In genomic region chr19:2338055-2338615, GRCh38 we compare ENCODE assay signal across 25 cellular contexts. TPM values are rescaled to one million over a fixed set of nuclear protein-coding genes. Genes with fewer than 3 reads are reported as not detected.
DNase-seq lines count a peak whose midpoint lies in the region; ATAC-seq and TF ChIP-seq lines count a peak whose summit lies in the region.
"Had no signal": no experiment of that assay in that cellular context is flagged by ENCODE, and none has a peak within 500 bp of the region (broad histone marks: within the 10 kb centered on the region; RNA-seq: fewer than 3 reads in every experiment).

No MANE protein-coding gene starts in this region.

- DNase-seq in Panc1 (ENCODE audit: low read depth, low spot score), result no peak
- DNase-seq in endodermal cell, result no peak
- no peak for DNase-seq in NCI-H187 treated with DMSO at 0.1 percent for 48 hours (lab: John Stamatoyannopoulos, UW)
- no peak for DNase-seq in MG63
- no peak for DNase-seq in NCI-H69 (lab: John Stamatoyannopoulos, UW)
- DNase-seq: CD4-positive, alpha-beta T cell; Karpas-422; NCI-H1092 treated with DMSO at 0.1 percent for 48 hours; NCI-H146; NCI-H2029; NCI-H526 treated with DMSO at 0.1 percent for 48 hours; Peyer's patch; SW 1271 had no signal

- H3K27me3 ChIP-seq in BLaER1 (no peaks in the 10 kb centered on the region), Panc1 (ENCODE audit: control insufficient read depth, insufficient read depth, low read length) (no peaks in the 10 kb centered on the region), endodermal cell (ENCODE audit: control insufficient read depth, insufficient read depth, low read length, poor library complexity, severe bottlenecking) (no peaks in the 10 kb centered on the region), MG63 (no peaks in the 10 kb centered on the region)
- H3K27me3 ChIP-seq: Peyer's patch had no signal

- no peak for TF ChIP-seq CTCF in Panc1 (IDR thresholded peaks at IDR 0.05)
- no peak for TF ChIP-seq CTCF in endodermal cell (conservative IDR thresholded peaks at IDR 0.05)
- no peak for TF ChIP-seq CTCF in nephron (IDR thresholded peaks at IDR 0.05; ENCODE audit: unreplicated experiment in 3 of 3)

- H3K36me3 ChIP-seq in BLaER1 (peaks cover 64% of the 10 kb centered on the region), Panc1 (ENCODE audit: control insufficient read depth, insufficient read depth, low read length) (no peaks in the 10 kb centered on the region), endodermal cell (ENCODE audit: control insufficient read depth, insufficient read depth, low read length) (peaks cover 22% of the 10 kb centered on the region), MG63 (no peaks in the 10 kb centered on the region; the same call in 1 of the 2 replicates)

- peak overlapping the region; percentile 77 for H3K27ac ChIP-seq in BLaER1
- H3K27ac ChIP-seq in Panc1 (ENCODE audit: low read length), result no peak overlapping the region
- peak overlapping the region; percentile 89 for H3K27ac ChIP-seq in endodermal cell (ENCODE audit: low read depth, low read length)
- H3K27ac ChIP-seq: HL-60, Peyer's patch had no signal

- in situ Hi-C loops in Panc1 (cut with HindIII; ENCODE audit: low pct_unique_long_range_greater_than_20kb, low sequenced_read_pairs), result no loop called here

- H3K9me3 ChIP-seq in BLaER1 (no peaks in the 10 kb centered on the region), Panc1 (ENCODE audit: control insufficient read depth, insufficient read depth, low read depth, low read length) (no peaks in the 10 kb centered on the region), endodermal cell (ENCODE audit: control insufficient read depth, low read length) (no peaks in the 10 kb centered on the region), MG63 (no peaks in the 10 kb centered on the region)
- H3K9me3 ChIP-seq: HAP-1, Peyer's patch, SK-N-SH had no signal

- peak overlapping the region; percentile 65 for H3K9ac ChIP-seq in BLaER1
- no peak overlapping the region for H3K9ac ChIP-seq in endodermal cell (ENCODE audit: extremely low read depth, low read length, poor library complexity, severe bottlenecking)
- H3K9ac ChIP-seq: SK-N-SH had no signal

- H3K27ac Mint-ChIP-seq in endodermal cell (no peak overlapping the region), nephron (peak overlapping the region in 2 of 3 experiments; percentile 17 to 49)
- H3K27ac Mint-ChIP-seq: CD4-positive, alpha-beta T cell; GM23338; HFFc6 had no signal

- no peaks in the 10 kb centered on the region for H3K27me3 Mint-ChIP-seq in endodermal cell (ENCODE audit: insufficient read depth)
- H3K27me3 Mint-ChIP-seq in nephron (ENCODE audit: low read depth), result no peaks in the 10 kb centered on the region
- H3K27me3 Mint-ChIP-seq: CD4-positive, alpha-beta T cell had no signal

- no peak for ATAC-seq in Panc1
- ATAC-seq in GM21528 (IDR thresholded peaks at IDR 0.05; ENCODE audit: low FRiP score, unreplicated experiment), result no peak

- WGBS in endodermal cell (ENCODE audit: insufficient coverage in 1 of 2, insufficient read length in 1 of 2), 2 experiments, result 95 to 98% methylated on average over 18 to 21 of the region's 21 CpGs

- TSS peak; percentile 43 for BruUV-seq in Panc1 (replicated peaks; lab: Mats Ljungman, UMichigan)

- H3K4me3 ChIP-seq in BLaER1 (no peak overlapping the region), Panc1 (ENCODE audit: low read depth in 2 of 2, low read length in 2 of 2) (no peak overlapping the region), endodermal cell (ENCODE audit: low read length) (no peak overlapping the region), MG63 (no peak overlapping the region)
- H3K4me3 ChIP-seq: GM23338, HAP-1, Peyer's patch had no signal

- POLR2A ChIA-PET in Panc1 (lab: Charles Lee), result no interaction called here

- intact Hi-C loops in Panc1 (cut with micrococcal nuclease; ENCODE audit: unreplicated experiment), result no loop called here

- no peaks in the 10 kb centered on the region for H3K4me1 Mint-ChIP-seq in endodermal cell
- peaks cover 30% of the 10 kb centered on the region for H3K4me1 Mint-ChIP-seq in nephron

- peaks cover 86% of the 10 kb centered on the region for H3K4me1 ChIP-seq in BLaER1
- no peaks in the 10 kb centered on the region for H3K4me1 ChIP-seq in Panc1 (ENCODE audit: control insufficient read depth, insufficient read depth, low read length)
- no peaks in the 10 kb centered on the region for H3K4me1 ChIP-seq in endodermal cell (ENCODE audit: control insufficient read depth, insufficient read depth, low read length)
- H3K4me1 ChIP-seq: HAP-1 had no signal

- H3K4me2 ChIP-seq in BLaER1, result peak overlapping the region; percentile 90
- H3K4me2 ChIP-seq: GM23338, SK-N-SH had no signal

- peaks cover 23% of the 10 kb centered on the region for H3K36me3 Mint-ChIP-seq in endodermal cell (ENCODE audit: low read depth)
- H3K36me3 Mint-ChIP-seq in nephron (ENCODE audit: low read depth), result no peaks in the 10 kb centered on the region

- H3K9me3 Mint-ChIP-seq in endodermal cell, result peaks cover 8% of the 10 kb centered on the region
- no peaks in the 10 kb centered on the region for H3K9me3 Mint-ChIP-seq in nephron
- H3K9me3 Mint-ChIP-seq: CD4-positive, alpha-beta T cell had no signal

- CTCF ChIA-PET in Panc1 (lab: Charles Lee), result no interaction called here

- peaks cover 83% of the 10 kb centered on the region for H4K20me1 ChIP-seq in BLaER1

- H3K4me3 Mint-ChIP-seq in endodermal cell (no peak overlapping the region), nephron (no peak overlapping the region)
- H3K4me3 Mint-ChIP-seq: CD4-positive, alpha-beta T cell; GM23338; HFFc6 had no signal

RNA-seq across cellular contexts. Expression of gene SPPL2B, which starts 9.7 kb away (rescaled TPM):
- total RNA-seq in Panc1 (2021; ENCODE audit: unreplicated experiment), result 76.0 TPM
- 96.3 TPM for polyA plus RNA-seq in Panc1 (2012; ENCODE audit: insufficient read length)
- total RNA-seq in endodermal cell, result 100 to 1,000 TPM; 115 to 118 TPM
- polyA plus RNA-seq in endodermal cell (2013, experiment 1 of 2), result 88.6 TPM
- polyA plus RNA-seq in endodermal cell (2013, experiment 2 of 2), result 73.4 TPM
- total RNA-seq in MG63 (2014; rRNA removed; shearing (Covaris generic); ENCODE audit: low replicate concordance), result 14.9 and 17.8 TPM in 2 replicates

RNA-seq across cellular contexts. Expression of gene LSM7, which starts 9.7 kb away (rescaled TPM):
- total RNA-seq in Panc1 (2021; ENCODE audit: unreplicated experiment), result 97.3 TPM
- 186 TPM for polyA plus RNA-seq in Panc1 (2012; ENCODE audit: insufficient read length)
- 100 to 1,000 TPM; 141 to 149 TPM for total RNA-seq in endodermal cell
- 215 TPM for polyA plus RNA-seq in endodermal cell (2013, experiment 1 of 2)
- 206 TPM for polyA plus RNA-seq in endodermal cell (2013, experiment 2 of 2)
- 73.8 and 259 TPM in 2 replicates for total RNA-seq in MG63 (2014; rRNA removed; shearing (Covaris generic); ENCODE audit: low replicate concordance)

RNA-seq across cellular contexts. Expression of gene TMPRSS9, which starts 21.9 kb away (rescaled TPM):
- total RNA-seq in Panc1 (2021; ENCODE audit: unreplicated experiment) (0.23 TPM), endodermal cell (1 to 10 TPM in 1 of 2 donors, under 1 TPM in 1; 0.73 to 1.2 TPM)
- 0.33 TPM for polyA plus RNA-seq in Panc1 (2012; ENCODE audit: insufficient read length)
- 1.2 TPM for polyA plus RNA-seq in endodermal cell (2013, experiment 1 of 2)
- 1.2 TPM for polyA plus RNA-seq in endodermal cell (2013, experiment 2 of 2)
- not detected in 2 replicates for total RNA-seq in MG63 (2014; rRNA removed; shearing (Covaris generic); ENCODE audit: low replicate concordance)
- total RNA-seq: A172; CD4-positive, alpha-beta T cell; HFFc6 had no signal
- polyA plus RNA-seq: BJ, SK-N-SH had no signal

RNA-seq across cellular contexts. Expression of gene LINGO3, which starts 30.2 kb away (rescaled TPM):
- total RNA-seq in Panc1 (2021; ENCODE audit: unreplicated experiment), result 0.13 TPM
- polyA plus RNA-seq in Panc1 (2012; ENCODE audit: insufficient read length), result 1.2 TPM
- 1 to 10 TPM in 1 of 2 donors, under 1 TPM in 1; 0.20 to 1.0 TPM for total RNA-seq in endodermal cell
- polyA plus RNA-seq in endodermal cell (2013, experiment 1 of 2), result 2.3 TPM
- polyA plus RNA-seq in endodermal cell (2013, experiment 2 of 2), result 1.9 TPM
- not detected in 2 replicates for total RNA-seq in MG63 (2014; rRNA removed; shearing (Covaris generic); ENCODE audit: low replicate concordance)
- total RNA-seq: A172, HFFc6 had no signal
- polyA plus RNA-seq: BJ, SK-N-SH had no signal

RNA-seq across cellular contexts. Expression of gene PEAK3, which starts 56.2 kb away (rescaled TPM):
- total RNA-seq in Panc1 (2021; ENCODE audit: unreplicated experiment), result not detected
- 0.15 TPM for polyA plus RNA-seq in Panc1 (2012; ENCODE audit: insufficient read length)
- total RNA-seq in endodermal cell, result not detected
- polyA plus RNA-seq in endodermal cell (2013, experiment 1 of 2), result not detected
- 0.08 TPM for polyA plus RNA-seq in endodermal cell (2013, experiment 2 of 2)
- not detected in 2 replicates for total RNA-seq in MG63 (2014; rRNA removed; shearing (Covaris generic); ENCODE audit: low replicate concordance)
- total RNA-seq: CD4-positive, alpha-beta T cell; GM23338; NCI-H460; OCI-LY7 had no signal
- polyA plus RNA-seq: BJ, GM23338, SK-N-SH had no signal
